Comparison of ENCODE assay signal across 9 cellular contexts in genomic region chr18:26655010-26655613, GRCh38.
A peak's percentile ranks its signal among the peaks of the same experiment; 100 is the strongest.
DNase-seq lines count a peak whose midpoint lies in the region; ATAC-seq and TF ChIP-seq lines count a peak whose summit lies in the region.
"Had no signal": no experiment of that assay in that cellular context is flagged by ENCODE, and none has a peak within 500 bp of the region (broad histone marks: within the 10 kb centered on the region; RNA-seq: fewer than 3 reads in every experiment).

No MANE protein-coding gene starts in this region.

- DNase-seq in activated naive CD4-positive, alpha-beta T cell treated with anti-CD3 and anti-CD28 coated beads, Interleukin-2, amount 50 U/mL, for 16 hours: no peak
- DNase-seq in mesenchymal stem cell (peak; percentile 16), tibial nerve (ENCODE audit: low spot score in 2 of 2) (no peak), foreskin melanocyte (no peak)
- DNase-seq: activated T-cell treated with anti-CD3 and anti-CD28 coated beads, Interleukin-2, amount 50 U/mL, for 24 hours had no signal

- no peak overlapping the region for H2BK5ac ChIP-seq in mesenchymal stem cell (ENCODE audit: low read depth, low read length, poor library complexity, severe bottlenecking)

- peaks cover 55% of the 10 kb centered on the region for H3K27me3 Mint-ChIP-seq in activated naive CD4-positive, alpha-beta T cell treated with anti-CD3 and anti-CD28 coated beads, Interleukin-2, amount 50 U/mL, for 24 hours

- no peak overlapping the region for H2BK15ac ChIP-seq in mesenchymal stem cell (ENCODE audit: low read depth, poor library complexity, severe bottlenecking)

- no peaks in the 10 kb centered on the region for H3K79me1 ChIP-seq in mesenchymal stem cell (replicated peaks; ENCODE audit: low read length, poor library complexity, severe bottlenecking)

- no peaks in the 10 kb centered on the region for H3K36me3 ChIP-seq in mesenchymal stem cell (ENCODE audit: control insufficient read depth in 1 of 2, insufficient read depth in 2 of 2, low read depth in 1 of 2, low read length in 2 of 2)
- H3K36me3 ChIP-seq in tibial nerve: no peaks in the 10 kb centered on the region

- no peak overlapping the region for H4K8ac ChIP-seq in mesenchymal stem cell (ENCODE audit: low read length)

- H3K9me3 ChIP-seq in mesenchymal stem cell (ENCODE audit: control insufficient read depth, low read length): no peaks in the 10 kb centered on the region
- H3K9me3 ChIP-seq in tibial nerve: no peaks in the 10 kb centered on the region

- peak overlapping the region in 1 of 2 experiments; percentile 62 for H3K4me3 ChIP-seq in mesenchymal stem cell (ENCODE audit: insufficient read depth in 1 of 2, low read depth in 1 of 2, low read length in 2 of 2)
- peak overlapping the region in 3 of 4 donors; percentile 58 to 87 (median 67) for H3K4me3 ChIP-seq in tibial nerve

- H3K27ac ChIP-seq in cingulate gyrus (ENCODE audit: low read depth, low read length) (peak overlapping the region; percentile 63), mesenchymal stem cell (ENCODE audit: low read length, poor library complexity, severe bottlenecking) (peak overlapping the region; percentile 36), tibial nerve (peak overlapping the region; percentile 84 to 95 (median 86))

- WGBS in mesenchymal stem cell: 24% methylated on average over 6 of the region's 6 CpGs
- 4 to 7% methylated on average over 6 of the region's 6 CpGs for WGBS in tibial nerve, 2 donors

- ATAC-seq in GM18909 (IDR thresholded peaks at IDR 0.05; ENCODE audit: poor library complexity, unreplicated experiment): no peak
- no peak for ATAC-seq in HG02981 (IDR thresholded peaks at IDR 0.05; ENCODE audit: unreplicated experiment)

- H3K27ac Mint-ChIP-seq in activated naive CD4-positive, alpha-beta T cell treated with anti-CD3 and anti-CD28 coated beads, Interleukin-2, amount 50 U/mL, for 24 hours: no peak overlapping the region
- H3K27ac Mint-ChIP-seq: activated T-cell treated with anti-CD3 and anti-CD28 coated beads, Interleukin-2, amount 50 U/mL, for 24 hours had no signal

- H3K4ac ChIP-seq in mesenchymal stem cell (ENCODE audit: low read depth in 1 of 2, low read length in 2 of 2): no peak overlapping the region

- no peak overlapping the region for H3K18ac ChIP-seq in mesenchymal stem cell (ENCODE audit: low read depth in 1 of 2, low read length in 2 of 2)

- no peak overlapping the region for H2AFZ ChIP-seq in mesenchymal stem cell (ENCODE audit: low read depth, low read length)

- no peaks in the 10 kb centered on the region for H3K9me3 Mint-ChIP-seq in activated naive CD4-positive, alpha-beta T cell treated with anti-CD3 and anti-CD28 coated beads, Interleukin-2, amount 50 U/mL, for 24 hours
- H3K9me3 Mint-ChIP-seq: activated T-cell treated with anti-CD3 and anti-CD28 coated beads, Interleukin-2, amount 50 U/mL, for 24 hours had no signal

- no peak overlapping the region for H2BK120ac ChIP-seq in mesenchymal stem cell (ENCODE audit: low read depth, low read length)

- no peak for TF ChIP-seq EP300 in tibial nerve (IDR thresholded peaks at IDR 0.05)

- H3K36me3 Mint-ChIP-seq in activated naive CD4-positive, alpha-beta T cell treated with anti-CD3 and anti-CD28 coated beads, Interleukin-2, amount 50 U/mL, for 24 hours: no peaks in the 10 kb centered on the region

- peak overlapping the region; percentile 88 for H3K4me2 ChIP-seq in mesenchymal stem cell (ENCODE audit: low read length, poor library complexity, severe bottlenecking)

- H3K4me1 ChIP-seq in mesenchymal stem cell (ENCODE audit: control insufficient read depth, insufficient read depth, low read depth, low read length): peaks cover 3% of the 10 kb centered on the region
- peaks cover 0 to 43% (median 7%) of the 10 kb centered on the region in 4 donors for H3K4me1 ChIP-seq in tibial nerve

- no peak overlapping the region for H3K9ac ChIP-seq in mesenchymal stem cell (ENCODE audit: low read length)

- H3K14ac ChIP-seq in mesenchymal stem cell (ENCODE audit: low read length in 2 of 2): no peak overlapping the region

- H4K91ac ChIP-seq in mesenchymal stem cell (ENCODE audit: low read length): no peak overlapping the region

- TF ChIP-seq POLR2A in tibial nerve (IDR thresholded peaks at IDR 0.05): no peak

- H3K23ac ChIP-seq in mesenchymal stem cell (ENCODE audit: low read length in 2 of 2): no peak overlapping the region

- peak overlapping the region; percentile 12 for H3K4me3 Mint-ChIP-seq in activated naive CD4-positive, alpha-beta T cell treated with anti-CD3 and anti-CD28 coated beads, Interleukin-2, amount 50 U/mL, for 24 hours

- peaks cover 14% of the 10 kb centered on the region for H3K4me1 Mint-ChIP-seq in activated naive CD4-positive, alpha-beta T cell treated with anti-CD3 and anti-CD28 coated beads, Interleukin-2, amount 50 U/mL, for 24 hours

- H2BK12ac ChIP-seq in mesenchymal stem cell (ENCODE audit: low read length in 2 of 2): no peak overlapping the region

- TF ChIP-seq CTCF in tibial nerve (IDR thresholded peaks at IDR 0.05): no peak

- H3K27me3 ChIP-seq in mesenchymal stem cell (ENCODE audit: control insufficient read depth in 1 of 2, insufficient read depth in 1 of 2, low read length in 2 of 2): peaks cover 0 to 69% of the 10 kb centered on the region in 2 experiments
- H3K27me3 ChIP-seq in tibial nerve: peaks cover 0 to 2% of the 10 kb centered on the region in 2 donors

- H2AK5ac ChIP-seq in mesenchymal stem cell (ENCODE audit: low read length, severe bottlenecking): no peak overlapping the region
